7 cellular contexts compared by ENCODE assay signal in genomic region chr6:166495487-166496314, GRCh38.
"Had no signal": no experiment of that assay in that cellular context is flagged by ENCODE, and none has a peak within 500 bp of the region (broad histone marks: within the 10 kb centered on the region; RNA-seq: fewer than 3 reads in every experiment).

No MANE protein-coding gene starts in this region.

- H3K4me3 ChIP-seq: cardiac muscle cell had no signal

- H3K27me3 ChIP-seq: cardiac muscle cell had no signal

- H3K4me3 Mint-ChIP-seq: effector memory CD8-positive, alpha-beta T cell had no signal

- H3K36me3 ChIP-seq: cardiac muscle cell had no signal

- ATAC-seq: effector memory CD8-positive, alpha-beta T cell had no signal

- H3K9ac ChIP-seq: parathyroid adenoma had no signal

- H3K27ac ChIP-seq: cardiac muscle cell, epithelial cell of prostate, parathyroid adenoma had no signal

- H3K4me1 ChIP-seq: parathyroid adenoma had no signal

- DNase-seq: cortex of kidney; effector memory CD8-positive, alpha-beta T cell; stimulated activated naive CD4-positive, alpha-beta T cell; SW 1271 had no signal

- H2AFZ ChIP-seq: parathyroid adenoma had no signal

- H3K27ac Mint-ChIP-seq: effector memory CD8-positive, alpha-beta T cell had no signal
